ENCODE assay signal across 14 cellular contexts in the genomic region with DNA sequence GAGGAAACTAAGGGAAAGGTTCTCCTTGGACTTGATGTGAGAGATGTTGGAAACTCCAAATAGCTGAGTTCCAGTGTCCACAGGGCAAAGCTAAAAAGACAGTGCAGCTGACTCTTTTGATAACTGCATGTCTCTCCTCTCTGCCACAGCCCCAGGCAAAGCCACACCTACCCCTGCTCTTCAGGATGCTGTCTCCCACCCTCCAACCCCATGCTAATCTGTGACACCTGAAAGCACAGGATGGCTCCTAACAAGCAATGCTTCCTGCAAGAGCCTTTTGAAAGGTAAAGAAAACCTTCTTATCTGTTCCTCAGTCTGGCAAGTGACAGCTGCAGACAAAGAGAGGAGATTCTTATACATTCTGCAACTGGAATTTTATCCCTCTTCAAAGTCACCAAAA. TPM values are rescaled to one million over a fixed set of nuclear protein-coding genes. Genes with fewer than 3 reads are reported as not detected.
DNase-seq lines count a peak whose midpoint lies in the region; ATAC-seq and TF ChIP-seq lines count a peak whose summit lies in the region.
"Had no signal": no experiment of that assay in that cellular context is flagged by ENCODE, and none has a peak within 500 bp of the region (broad histone marks: within the 10 kb centered on the region; RNA-seq: fewer than 3 reads in every experiment).

No MANE protein-coding gene starts in this region.

- TF ChIP-seq CTCF in GM23338 (conservative IDR thresholded peaks at IDR 0.05; ENCODE audit: low read depth in 2 of 2) (no peak), OCI-LY3 (IDR thresholded peaks at IDR 0.05; ENCODE audit: low read depth, low read length) (no peak), right atrium auricular region (IDR thresholded peaks at IDR 0.05) (no peak)

- H3K36me3 ChIP-seq in GM23338 (ENCODE audit: insufficient read depth) (no peaks in the 10 kb centered on the region), OCI-LY3 (replicated peaks; ENCODE audit: low read depth, low read length) (peaks cover 31% of the 10 kb centered on the region), trophoblast cell (ENCODE audit: control insufficient read depth in 1 of 2, insufficient read depth in 2 of 2, low read length in 2 of 2) (no peaks in the 10 kb centered on the region), right atrium auricular region (peaks cover 43% of the 10 kb centered on the region)

- no peak overlapping the region for H3K14ac ChIP-seq in trophoblast cell (ENCODE audit: low read length)

- no peak overlapping the region for H4K91ac ChIP-seq in trophoblast cell (ENCODE audit: low read depth, low read length)

- H3K4ac ChIP-seq in trophoblast cell (ENCODE audit: low read depth, low read length): no peak overlapping the region

- no peak overlapping the region for H3K4me3 ChIP-seq in GM23338
- no peak overlapping the region for H3K4me3 ChIP-seq in OCI-LY3 (ENCODE audit: low read length)
- H3K4me3 ChIP-seq in trophoblast cell (ENCODE audit: low read depth, low read length): no peak overlapping the region
- no peak overlapping the region for H3K4me3 ChIP-seq in right atrium auricular region

- H2BK5ac ChIP-seq in trophoblast cell (ENCODE audit: low read depth, low read length, poor library complexity): no peak overlapping the region

- H2AFZ ChIP-seq in GM23338 (peak overlapping the region; percentile 19; the same call in 1 of the 2 replicates), OCI-LY3 (ENCODE audit: low read depth, low read length) (no peak overlapping the region), trophoblast cell (ENCODE audit: insufficient read depth, low read length, poor library complexity) (no peak overlapping the region)

- H2BK12ac ChIP-seq in trophoblast cell (ENCODE audit: low read length): no peak overlapping the region

- H4K8ac ChIP-seq in trophoblast cell (ENCODE audit: low read depth, low read length): no peak overlapping the region

- intact Hi-C loops in dendritic cell treated with granulocyte-macrophage colony-stimulating factor and Interleukin-4, amounts not matched to agents 40 ng/mL and 50 ng/mL, for 4 days (cut with micrococcal nuclease): loop anchor here (5.0 kb wide), 1 partner anchor 47 kb away; the partner anchor contains the start of gene POMP

- DNase-seq in GM23338 (ENCODE audit: low spot score) (no peak), trophoblast cell (peak in 1 of 2 donors; percentile 43), right atrium auricular region (ENCODE audit: low spot score) (no peak)
- DNase-seq: BE2C; CD4-positive, alpha-beta memory T cell; DMS79; HCEC 1CT; HFFc6 had no signal

- H3K9me3 Mint-ChIP-seq in GM23338: no peaks in the 10 kb centered on the region
- no peaks in the 10 kb centered on the region for H3K9me3 Mint-ChIP-seq in dendritic cell treated with granulocyte-macrophage colony-stimulating factor and Interleukin-4, amounts not matched to agents 40 ng/mL and 50 ng/mL, for 4 days
- H3K9me3 Mint-ChIP-seq in activated T-helper 17 cell treated with anti-CD3 and anti-CD28 coated beads, Interleukin-2, amount 50 U/mL, for 72 hours: no peaks in the 10 kb centered on the region
- H3K9me3 Mint-ChIP-seq: HFFc6 had no signal

- H3K4me2 ChIP-seq in GM23338 (no peak overlapping the region), OCI-LY3 (ENCODE audit: low read length) (peak overlapping the region; percentile 64), trophoblast cell (ENCODE audit: low read length) (no peak overlapping the region)

- H3K79me1 ChIP-seq in trophoblast cell (ENCODE audit: low read length): no peaks in the 10 kb centered on the region

- no peak overlapping the region for H2AK5ac ChIP-seq in trophoblast cell (ENCODE audit: low read length)

- no peaks in the 10 kb centered on the region for H4K20me1 ChIP-seq in GM23338 (replicated peaks; ENCODE audit: insufficient read depth)
- no peaks in the 10 kb centered on the region for H4K20me1 ChIP-seq in OCI-LY3 (ENCODE audit: insufficient read depth, low read length)

- no peak overlapping the region for H3K27ac Mint-ChIP-seq in GM23338
- H3K27ac Mint-ChIP-seq in dendritic cell treated with granulocyte-macrophage colony-stimulating factor and Interleukin-4, amounts not matched to agents 40 ng/mL and 50 ng/mL, for 4 days: peak overlapping the region; percentile 76
- no peak overlapping the region for H3K27ac Mint-ChIP-seq in activated T-helper 17 cell treated with anti-CD3 and anti-CD28 coated beads, Interleukin-2, amount 50 U/mL, for 72 hours
- H3K27ac Mint-ChIP-seq: HFFc6 had no signal

- peak overlapping the region; percentile 31; the same call in 1 of the 2 replicates for H3K9ac ChIP-seq in OCI-LY3 (ENCODE audit: low read length)
- no peak overlapping the region for H3K9ac ChIP-seq in trophoblast cell (ENCODE audit: low read length)

- H3K79me2 ChIP-seq in GM23338 (replicated peaks; ENCODE audit: insufficient read depth): no peaks in the 10 kb centered on the region
- no peaks in the 10 kb centered on the region for H3K79me2 ChIP-seq in OCI-LY3 (ENCODE audit: low read length)
- no peaks in the 10 kb centered on the region for H3K79me2 ChIP-seq in trophoblast cell (ENCODE audit: control insufficient read depth, insufficient read depth, low read length, poor library complexity)

- H3K27me3 Mint-ChIP-seq in GM23338 (ENCODE audit: insufficient read depth, low read depth, poor library complexity): no peaks in the 10 kb centered on the region
- H3K27me3 Mint-ChIP-seq in dendritic cell treated with granulocyte-macrophage colony-stimulating factor and Interleukin-4, amounts not matched to agents 40 ng/mL and 50 ng/mL, for 4 days: no peaks in the 10 kb centered on the region
- H3K27me3 Mint-ChIP-seq in activated T-helper 17 cell treated with anti-CD3 and anti-CD28 coated beads, Interleukin-2, amount 50 U/mL, for 72 hours: no peaks in the 10 kb centered on the region
- H3K27me3 Mint-ChIP-seq: CD4-positive, alpha-beta memory T cell had no signal

- H3K9me2 ChIP-seq in GM23338 (ENCODE audit: insufficient read depth): no peaks in the 10 kb centered on the region

- H3K4me1 Mint-ChIP-seq in GM23338: 0 out of 3 replicates have a peak, but pooled peaks cover 4% of the 10 kb centered on the region
- peaks cover 58% of the 10 kb centered on the region for H3K4me1 Mint-ChIP-seq in dendritic cell treated with granulocyte-macrophage colony-stimulating factor and Interleukin-4, amounts not matched to agents 40 ng/mL and 50 ng/mL, for 4 days (ENCODE audit: low read depth)
- peaks cover 4% of the 10 kb centered on the region for H3K4me1 Mint-ChIP-seq in activated T-helper 17 cell treated with anti-CD3 and anti-CD28 coated beads, Interleukin-2, amount 50 U/mL, for 72 hours

- no peak overlapping the region for H3K18ac ChIP-seq in trophoblast cell (ENCODE audit: low read length)

- no peak overlapping the region for H4K12ac ChIP-seq in trophoblast cell (ENCODE audit: low read depth, low read length)

- H3K27ac ChIP-seq in GM23338 (ENCODE audit: low read depth) (no peak overlapping the region), OCI-LY3 (ENCODE audit: low read length) (peak overlapping the region; percentile 74), trophoblast cell (ENCODE audit: low read depth, low read length) (no peak overlapping the region), right atrium auricular region (no peak overlapping the region)
- H3K27ac ChIP-seq: C4-2B had no signal

- H3K23ac ChIP-seq in trophoblast cell (ENCODE audit: low read length): peak overlapping the region; percentile 67

- H3K27me3 ChIP-seq in GM23338 (ENCODE audit: insufficient read depth) (no peaks in the 10 kb centered on the region), OCI-LY3 (ENCODE audit: low read depth, low read length) (no peaks in the 10 kb centered on the region), trophoblast cell (ENCODE audit: insufficient read depth, low read length) (no peaks in the 10 kb centered on the region), right atrium auricular region (no peaks in the 10 kb centered on the region)
- H3K27me3 ChIP-seq: BE2C had no signal

- no peaks in the 10 kb centered on the region for H3K9me3 ChIP-seq in OCI-LY3 (ENCODE audit: insufficient read depth, low read length)
- peaks cover 2% of the 10 kb centered on the region for H3K9me3 ChIP-seq in trophoblast cell (ENCODE audit: insufficient read depth, low read depth, low read length)
- no peaks in the 10 kb centered on the region for H3K9me3 ChIP-seq in right atrium auricular region
- H3K9me3 ChIP-seq: BE2C had no signal

- H3F3A ChIP-seq in GM23338 (replicated peaks; ENCODE audit: low read depth): no peaks in the 10 kb centered on the region

- H3K4me1 ChIP-seq in GM23338 (ENCODE audit: insufficient read depth): no peaks in the 10 kb centered on the region
- H3K4me1 ChIP-seq in OCI-LY3 (ENCODE audit: low read length): peaks cover 42% of the 10 kb centered on the region
- H3K4me1 ChIP-seq in trophoblast cell (ENCODE audit: control insufficient read depth in 1 of 2, insufficient read depth in 2 of 2, low read length in 2 of 2): no peaks in the 10 kb centered on the region
- H3K4me1 ChIP-seq in right atrium auricular region: no peaks in the 10 kb centered on the region

- ATAC-seq in GM23338: peak; percentile 63
- no peak for ATAC-seq in GM21786 (IDR thresholded peaks at IDR 0.05; ENCODE audit: unreplicated experiment)
- no peak for ATAC-seq in activated T-helper 17 cell treated with anti-CD3 and anti-CD28 coated beads, Interleukin-2, amount 50 U/mL, for 72 hours (replicated peaks)
- no peak for ATAC-seq in HG03095 (IDR thresholded peaks at IDR 0.05; ENCODE audit: unreplicated experiment)

- no peak overlapping the region for H2BK120ac ChIP-seq in trophoblast cell (ENCODE audit: insufficient read depth, low read length, poor library complexity)

- no peaks in the 10 kb centered on the region for H3K36me3 Mint-ChIP-seq in GM23338 (ENCODE audit: low read depth)
- H3K36me3 Mint-ChIP-seq in dendritic cell treated with granulocyte-macrophage colony-stimulating factor and Interleukin-4, amounts not matched to agents 40 ng/mL and 50 ng/mL, for 4 days (ENCODE audit: low read depth): peaks cover 73% of the 10 kb centered on the region
- H3K36me3 Mint-ChIP-seq in activated T-helper 17 cell treated with anti-CD3 and anti-CD28 coated beads, Interleukin-2, amount 50 U/mL, for 72 hours (ENCODE audit: low read depth): peaks cover 78% of the 10 kb centered on the region

- no peak overlapping the region for H3K4me3 Mint-ChIP-seq in GM23338
- no peak overlapping the region for H3K4me3 Mint-ChIP-seq in dendritic cell treated with granulocyte-macrophage colony-stimulating factor and Interleukin-4, amounts not matched to agents 40 ng/mL and 50 ng/mL, for 4 days
- no peak overlapping the region for H3K4me3 Mint-ChIP-seq in activated T-helper 17 cell treated with anti-CD3 and anti-CD28 coated beads, Interleukin-2, amount 50 U/mL, for 72 hours
- H3K4me3 Mint-ChIP-seq: CD4-positive, alpha-beta memory T cell; HFFc6 had no signal

RNA-seq across cellular contexts. Expression of gene SLC46A3, which starts 14.5 kb away (rescaled TPM):
- total RNA-seq in GM23338 (2014; rRNA removed; shearing (Covaris generic)): 0.28 and 0.39 TPM in 2 replicates
- polyA plus RNA-seq in GM23338 (2016; fragmentation: Nextera tagmentation; extraction: Ambion mirVana): 0.16 and 0.21 TPM in 2 replicates
- 1.4 and 1.5 TPM in 2 replicates for polyA plus RNA-seq in trophoblast cell (2013)
- total RNA-seq in right atrium auricular region: 10 to 100 TPM; 13.5 to 24.1 TPM
- total RNA-seq in activated T-helper 17 cell treated with anti-CD3 and anti-CD28 coated beads, Interleukin-2, amount 50 U/mL, for 72 hours: 1 to 10 TPM; 2.4 to 3.2 TPM

RNA-seq across cellular contexts. Expression of gene POMP, which starts 45.4 kb away (rescaled TPM):
- total RNA-seq in GM23338 (2014; rRNA removed; shearing (Covaris generic)): 92.6 and 95.9 TPM in 2 replicates
- 389 and 446 TPM in 2 replicates for polyA plus RNA-seq in GM23338 (2016; fragmentation: Nextera tagmentation; extraction: Ambion mirVana)
- polyA plus RNA-seq in trophoblast cell (2013): 138 and 141 TPM in 2 replicates
- 10 to 100 TPM; 88.2 to 93.7 TPM for total RNA-seq in right atrium auricular region
- total RNA-seq in activated T-helper 17 cell treated with anti-CD3 and anti-CD28 coated beads, Interleukin-2, amount 50 U/mL, for 72 hours: 100 to 1,000 TPM in 1 of 2 donors, 10 to 100 TPM in 1; 71.3 to 101 TPM
